ENCODE assay signal across 1 cellular context in genomic region chr7:129955993-129956543, GRCh38.
TF ChIP-seq lines count a peak whose summit lies in the region.

No MANE protein-coding gene starts in this region.

TF ChIP-seq in HCT116, 20 proteins besides CTCF, POLR2A, EP300 and RAD21 (continued from another document):
- TF ChIP-seq ZBTB33 (IDR thresholded peaks at IDR 0.05; ENCODE audit: extremely low read depth, insufficient replicate concordance, low read length) (no peak), CEBPB (IDR thresholded peaks at IDR 0.05; ENCODE audit: low read depth) (no peak), POLR2AphosphoS5 (IDR thresholded peaks at IDR 0.05; ENCODE audit: low read depth, low read length) (no peak), JUND (IDR thresholded peaks at IDR 0.05) (no peak), SP1 (IDR thresholded peaks at IDR 0.05; ENCODE audit: low read depth) (no peak), CBX3 (IDR thresholded peaks at IDR 0.05; ENCODE audit: low read depth) (no peak), EZH2 (IDR thresholded peaks at IDR 0.05) (no peak), ELF1 (IDR thresholded peaks at IDR 0.05; ENCODE audit: borderline replicate concordance, low read depth) (no peak), EZH2phosphoT487 (IDR thresholded peaks at IDR 0.05; ENCODE audit: borderline replicate concordance) (no peak), REST (IDR thresholded peaks at IDR 0.05; ENCODE audit: low read depth) (no peak)
